In the genomic region with DNA sequence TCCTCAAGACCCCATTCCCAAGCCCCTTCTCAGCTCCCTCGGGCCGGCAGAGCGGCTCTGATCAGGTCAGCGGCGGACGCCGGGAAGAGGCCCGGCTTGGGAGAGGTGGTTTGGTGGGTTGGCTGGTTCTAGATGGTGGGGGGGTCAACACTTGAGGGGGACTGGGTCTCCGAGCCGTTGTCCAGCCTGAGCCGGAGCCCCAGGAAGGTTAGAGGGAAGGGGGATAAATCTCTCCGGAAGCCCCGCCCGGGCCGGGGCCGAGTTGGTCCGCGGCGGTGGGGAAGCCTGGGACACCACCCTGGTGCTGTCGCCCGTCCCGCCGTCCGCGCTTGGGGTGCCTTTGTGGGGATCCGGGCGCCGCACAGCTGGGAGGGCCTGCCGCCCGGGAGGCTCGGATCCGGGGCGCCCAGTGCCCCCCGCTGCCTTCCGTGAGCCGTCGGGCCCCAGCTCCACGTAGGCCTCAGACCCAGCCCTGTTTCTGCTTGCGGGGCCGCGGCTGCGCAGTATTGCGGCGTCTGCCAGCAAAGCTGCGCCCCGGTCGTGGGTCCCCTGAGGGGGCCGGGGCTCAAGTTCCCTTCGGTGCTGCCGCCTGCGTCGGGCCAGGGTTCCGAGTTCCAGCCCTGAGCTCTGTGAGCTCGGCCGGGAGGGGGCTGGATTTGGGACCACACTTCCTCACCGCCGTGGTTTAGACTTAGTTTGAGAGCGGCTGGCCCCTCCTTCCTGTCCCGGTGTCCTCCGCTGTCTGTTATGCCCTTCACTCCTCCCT, we compare ENCODE assay signal across 7 cellular contexts. TPM values are rescaled to one million over a fixed set of nuclear protein-coding genes. Genes with fewer than 3 reads are reported as not detected.
A peak's percentile ranks its signal among the peaks of the same experiment; 100 is the strongest.
DNase-seq lines count a peak whose midpoint lies in the region; ATAC-seq and TF ChIP-seq lines count a peak whose summit lies in the region.

No MANE protein-coding gene starts in this region.

- H3K4me1 Mint-ChIP-seq in activated B cell treated with CpG ODN at 0.5 μM for 24 hours = peaks cover 42% of the 10 kb centered on the region
- H3K4me1 Mint-ChIP-seq in dendritic cell treated with granulocyte-macrophage colony-stimulating factor and Interleukin-4, amounts not matched to agents 40 ng/mL and 50 ng/mL, for 4 days (ENCODE audit: low read depth) = peaks cover 34% of the 10 kb centered on the region

- ATAC-seq in GM19025 (IDR thresholded peaks at IDR 0.05; ENCODE audit: low read depth, unreplicated experiment) (peak; percentile 52), HG03139 (IDR thresholded peaks at IDR 0.05; ENCODE audit: unreplicated experiment) (peak; percentile 55), activated B cell treated with CpG ODN at 0.5 μM for 24 hours (ENCODE audit: low read depth) (peak; percentile 62), lung (ENCODE audit: insufficient read depth, low FRiP score) (peak; percentile 75)

- H3K27ac ChIP-seq in lung (ENCODE audit: low read depth in 1 of 2, low read length in 1 of 2) = peak overlapping the region; percentile 94 to 100

- no peaks in the 10 kb centered on the region for H3K36me3 ChIP-seq in lung (ENCODE audit: control insufficient read depth in 2 of 2, insufficient read depth in 2 of 2, low read length in 2 of 2)

- peak overlapping the region; percentile 98 for H3K4me3 Mint-ChIP-seq in activated B cell treated with CpG ODN at 0.5 μM for 24 hours
- peak overlapping the region; percentile 85 for H3K4me3 Mint-ChIP-seq in dendritic cell treated with granulocyte-macrophage colony-stimulating factor and Interleukin-4, amounts not matched to agents 40 ng/mL and 50 ng/mL, for 4 days

- DNase-seq in activated B cell treated with CpG ODN at 0.5 μM for 24 hours = peak; percentile 78
- peak; percentile 75 for DNase-seq in lung (ENCODE audit: low spot score)
- peak; percentile 58 for DNase-seq in stimulated activated CD8-positive, alpha-beta memory T cell treated with anti-CD3 and anti-CD28 coated beads, Interleukin-12 subunit alpha, Interleukin-12 subunit beta, amount 100 ng/mL, for 4 hours (ENCODE audit: low read depth)
- no peak for DNase-seq in NCI-H2171 treated with DMSO at 0.1 percent for 48 hours (lab: John Stamatoyannopoulos, UW)

- CTCF ChIA-PET in activated B cell treated with CpG ODN at 0.5 μM for 24 hours (lab: Charles Lee) = interaction anchor here (0.7 to 1.5 kb wide), 7 partner anchors 10 to 77 kb away, joined by 3 to 7 read pairs (median 3); a partner anchor contains a TSS

- H3K4me1 ChIP-seq in lung (ENCODE audit: control insufficient read depth in 2 of 2, insufficient read depth in 2 of 2, low read length in 2 of 2) = peaks cover 10 to 16% of the 10 kb centered on the region in 2 donors

- peak overlapping the region; percentile 96 for H3K27ac Mint-ChIP-seq in activated B cell treated with CpG ODN at 0.5 μM for 24 hours
- H3K27ac Mint-ChIP-seq in dendritic cell treated with granulocyte-macrophage colony-stimulating factor and Interleukin-4, amounts not matched to agents 40 ng/mL and 50 ng/mL, for 4 days = peak overlapping the region; percentile 90

- H3K9me3 ChIP-seq in lung (ENCODE audit: control insufficient read depth in 2 of 2, insufficient read depth in 1 of 2, low read length in 1 of 2) = no peaks in the 10 kb centered on the region

- H3K4me3 ChIP-seq in lung = peak overlapping the region; percentile 99

- H3K9me3 Mint-ChIP-seq in activated B cell treated with CpG ODN at 0.5 μM for 24 hours = no peaks in the 10 kb centered on the region
- H3K9me3 Mint-ChIP-seq in dendritic cell treated with granulocyte-macrophage colony-stimulating factor and Interleukin-4, amounts not matched to agents 40 ng/mL and 50 ng/mL, for 4 days = no peaks in the 10 kb centered on the region

- H3K36me3 Mint-ChIP-seq in activated B cell treated with CpG ODN at 0.5 μM for 24 hours (ENCODE audit: low read depth) = peaks cover 37% of the 10 kb centered on the region
- peaks cover 60% of the 10 kb centered on the region for H3K36me3 Mint-ChIP-seq in dendritic cell treated with granulocyte-macrophage colony-stimulating factor and Interleukin-4, amounts not matched to agents 40 ng/mL and 50 ng/mL, for 4 days (ENCODE audit: low read depth)

- intact Hi-C loops in activated B cell treated with CpG ODN at 0.5 μM for 24 hours (cut with micrococcal nuclease) = loop anchor here (1.0 to 5.0 kb wide), 11 partner anchors 15 to 969 kb away; a partner anchor contains a TSS
- intact Hi-C loops in dendritic cell treated with granulocyte-macrophage colony-stimulating factor and Interleukin-4, amounts not matched to agents 40 ng/mL and 50 ng/mL, for 4 days (cut with micrococcal nuclease) = loop anchor here (1.0 to 5.0 kb wide), 4 partner anchors 15 to 389 kb away; a partner anchor contains a TSS

- H3K27me3 Mint-ChIP-seq in activated B cell treated with CpG ODN at 0.5 μM for 24 hours = no peaks in the 10 kb centered on the region
- H3K27me3 Mint-ChIP-seq in dendritic cell treated with granulocyte-macrophage colony-stimulating factor and Interleukin-4, amounts not matched to agents 40 ng/mL and 50 ng/mL, for 4 days = no peaks in the 10 kb centered on the region

- WGBS in lung, 2 donors = 0 to 1% methylated on average over 52 to 60 of the region's 60 CpGs

- H3K27me3 ChIP-seq in lung (ENCODE audit: control insufficient read depth, insufficient read depth) = no peaks in the 10 kb centered on the region

- POLR2A ChIA-PET in activated B cell treated with CpG ODN at 0.5 μM for 24 hours (lab: Charles Lee) = interaction anchor here (0.6 to 5.7 kb wide), 30 partner anchors 10 to 1660 kb away, joined by 3 to 144 read pairs (median 8); a partner anchor contains a TSS

- TF ChIP-seq CTCF in activated B cell treated with CpG ODN at 0.5 μM for 24 hours (IDR thresholded peaks at IDR 0.05) = no peak
- TF ChIP-seq CTCF in lung (IDR thresholded peaks at IDR 0.05; ENCODE audit: control extremely low read depth, extremely low read depth) = no peak

RNA-seq across cellular contexts. Expression of a gene that starts 0.6 kb away (rescaled TPM):
- total RNA-seq in activated B cell treated with CpG ODN at 0.5 μM for 24 hours (30.9 and 36.9 TPM in 2 replicates), lung (10 to 100 TPM; 16.1 to 19.3 TPM)
- 10 to 100 TPM in 1 of 2 donors, 1 to 10 TPM in 1; 6.5 to 11.6 TPM for polyA plus RNA-seq in lung

RNA-seq across cellular contexts. Expression of a gene that starts 17.8 kb away (rescaled TPM):
- 2,528 and 2,812 TPM in 2 replicates for total RNA-seq in activated B cell treated with CpG ODN at 0.5 μM for 24 hours
- 1,000 to 10,000 TPM; 1,254 to 2,994 TPM for total RNA-seq in lung
- polyA plus RNA-seq in lung = 1,000 to 10,000 TPM; 1,850 to 2,028 TPM

RNA-seq across cellular contexts. Expression of a gene that starts 38.4 kb away (rescaled TPM):
- total RNA-seq in activated B cell treated with CpG ODN at 0.5 μM for 24 hours (34.9 and 39.6 TPM in 2 replicates), lung (10 to 100 TPM; 13.1 to 38.6 TPM)
- polyA plus RNA-seq in lung = 10 to 100 TPM; 20.3 to 24.1 TPM

RNA-seq across cellular contexts. Expression of a gene that starts 56.5 kb away (rescaled TPM):
- total RNA-seq in activated B cell treated with CpG ODN at 0.5 μM for 24 hours (0.32 and 0.51 TPM in 2 replicates), lung (1 to 10 TPM in 1 of 2 donors, under 1 TPM in 1; 0.46 to 3.8 TPM)
- 1 to 10 TPM; 1.2 to 3.6 TPM for polyA plus RNA-seq in lung
